ENCODE assay signal across 10 cellular contexts in genomic region chr19:9912551-9913236, GRCh38. TPM values are rescaled to one million over a fixed set of nuclear protein-coding genes. Genes with fewer than 3 reads are reported as not detected.
DNase-seq lines count a peak whose midpoint lies in the region; ATAC-seq and TF ChIP-seq lines count a peak whose summit lies in the region.
"Had no signal": no experiment of that assay in that cellular context is flagged by ENCODE, and none has a peak within 500 bp of the region (broad histone marks: within the 10 kb centered on the region; RNA-seq: fewer than 3 reads in every experiment).

No MANE protein-coding gene starts in this region.

- H3K27me3 ChIP-seq in A673 (replicated peaks; ENCODE audit: insufficient read depth, low read depth, low read length, poor library complexity), result no peaks in the 10 kb centered on the region
- H3K27me3 ChIP-seq in H9 (ENCODE audit: insufficient read depth, low read length), result no peaks in the 10 kb centered on the region
- H3K27me3 ChIP-seq in breast epithelium, result peaks cover 0 to 2% of the 10 kb centered on the region in 2 donors

- H3K27me3 Mint-ChIP-seq in H9 (ENCODE audit: low read depth), result no peaks in the 10 kb centered on the region; the same call in 1 of the 2 replicates
- peaks cover 13 to 34% (median 15%) of the 10 kb centered on the region in 5 donors for H3K27me3 Mint-ChIP-seq in naive thymus-derived CD8-positive, alpha-beta T cell

- ATAC-seq in naive thymus-derived CD8-positive, alpha-beta T cell, result no peak
- no peak for ATAC-seq in HG03175 (IDR thresholded peaks at IDR 0.05; ENCODE audit: unreplicated experiment)
- ATAC-seq in esophagus mucosa, result no peak

- no peak overlapping the region for H2BK5ac ChIP-seq in H9 (ENCODE audit: insufficient read length, low read length)

- H2BK15ac ChIP-seq in H9 (ENCODE audit: low read depth, low read length), result no peak overlapping the region

- no peak overlapping the region for H3T11ph ChIP-seq in H9 (ENCODE audit: low read length)

- no peak overlapping the region for H3K27ac Mint-ChIP-seq in H9
- peak overlapping the region in 6 of 10 donors; percentile 31 to 74 (median 60) for H3K27ac Mint-ChIP-seq in naive thymus-derived CD8-positive, alpha-beta T cell
- H3K27ac Mint-ChIP-seq: CD14-positive monocyte had no signal

- BruUV-seq in A673 (replicated peaks; lab: Mats Ljungman, UMichigan), result no TSS peak

- POLR2A ChIA-PET in A673 (lab: Charles Lee; ENCODE audit: low non-redundant PET), result no interaction called here
- POLR2A ChIA-PET in naive thymus-derived CD8-positive, alpha-beta T cell (lab: Charles Lee), result interaction anchor here (1.4 kb wide), 1 partner anchor 85 kb away, joined by 3 read pairs; the partner anchor contains the start of gene UBL5

- DNase-seq in A673 (ENCODE audit: low spot score) (no peak), H9 (no peak), breast epithelium (ENCODE audit: low spot score in 2 of 2) (no peak), hippocampal formation (lab: John Stamatoyannopoulos, UW) (no peak)
- DNase-seq in naive thymus-derived CD8-positive, alpha-beta T cell, result no peak
- DNase-seq in activated CD4-positive, alpha-beta T cell treated with anti-CD3 and anti-CD28 coated beads for 1 hour, result no peak
- DNase-seq: activated CD8-positive, alpha-beta memory T cell treated with anti-CD3 and anti-CD28 coated beads, Interleukin-2, amount 50 U/mL, for 48 hours had no signal

- H3K4me1 ChIP-seq in A673 (ENCODE audit: insufficient read depth, low read length, poor library complexity, severe bottlenecking) (peaks cover 18% of the 10 kb centered on the region), H9 (ENCODE audit: insufficient read depth, low read length) (no peaks in the 10 kb centered on the region; the same call in 1 of the 2 replicates), breast epithelium (no peaks in the 10 kb centered on the region)

- H3K4ac ChIP-seq in H9 (ENCODE audit: low read depth, low read length), result no peak overlapping the region

- TF ChIP-seq CTCF in A673 (conservative IDR thresholded peaks at IDR 0.05; ENCODE audit: low read depth, low read length), result no peak
- no peak for TF ChIP-seq CTCF in H9 (conservative IDR thresholded peaks at IDR 0.05)
- no peak for TF ChIP-seq CTCF in breast epithelium (IDR thresholded peaks at IDR 0.05)

- peaks cover 2% of the 10 kb centered on the region for H4K20me1 ChIP-seq in H9 (ENCODE audit: control insufficient read depth, insufficient read depth, insufficient read length)

- H3K9me3 ChIP-seq in A673 (ENCODE audit: low read depth, low read length, poor library complexity, severe bottlenecking) (no peaks in the 10 kb centered on the region), H9 (ENCODE audit: control insufficient read depth, low read depth, low read length) (no peaks in the 10 kb centered on the region), breast epithelium (no peaks in the 10 kb centered on the region)

- H2AFZ ChIP-seq in H9 (ENCODE audit: low read length), result no peak overlapping the region

- no peaks in the 10 kb centered on the region; the same call in 1 of the 2 replicates for H3K79me2 ChIP-seq in H9 (ENCODE audit: insufficient read depth, low read length)

- no peak overlapping the region; a peak in 1 of 5 replicates for H3K4me3 Mint-ChIP-seq in H9
- H3K4me3 Mint-ChIP-seq in naive thymus-derived CD8-positive, alpha-beta T cell, result peak overlapping the region in 3 of 10 donors; percentile 66 to 86 (median 71)
- H3K4me3 Mint-ChIP-seq: CD14-positive monocyte had no signal

- CTCF ChIA-PET in A673 (lab: Charles Lee), result no interaction called here

- no peak overlapping the region for H3K18ac ChIP-seq in H9 (ENCODE audit: insufficient read length, low read depth, low read length)

- intact Hi-C loops in A673 (cut with micrococcal nuclease; ENCODE audit: unreplicated experiment), result loop anchor here (5.0 kb wide), 1 partner anchor 65 kb away; no protein-coding TSS in a partner anchor
- intact Hi-C loops in breast epithelium (cut with DNase I; ENCODE audit: low total_unique reads), result no loop called here

- no peak overlapping the region for H2BK120ac ChIP-seq in H9 (ENCODE audit: low read depth, low read length, poor library complexity, severe bottlenecking)

- no peak overlapping the region for H3K56ac ChIP-seq in H9 (ENCODE audit: insufficient read length, low read depth, low read length)

- no peak overlapping the region for H3K9ac ChIP-seq in H9 (ENCODE audit: extremely low read depth, insufficient read length, low read length)

- H3K4me1 Mint-ChIP-seq in H9, result peaks cover 15 to 20% of the 10 kb centered on the region in 2 experiments
- peaks cover 3 to 12% (median 8%) of the 10 kb centered on the region in 4 donors for H3K4me1 Mint-ChIP-seq in naive thymus-derived CD8-positive, alpha-beta T cell

- no peak overlapping the region for H4K8ac ChIP-seq in H9 (replicated peaks; ENCODE audit: insufficient read length, low read depth, low read length)

- peak overlapping the region; percentile 64 for H3K4me2 ChIP-seq in H9 (ENCODE audit: insufficient read depth, insufficient read length, low read length)

- H2BK12ac ChIP-seq in H9 (ENCODE audit: insufficient read length, low read depth, low read length), result no peak overlapping the region

- WGBS in H9 (ENCODE audit: extremely low coverage, insufficient read length, low lambda C conversion rate), result no CpG with 5 or more reads among the region's 24 CpGs

- H3K4me3 ChIP-seq in A673 (ENCODE audit: low read depth, low read length, poor library complexity, severe bottlenecking), result peak overlapping the region; percentile 57
- peak overlapping the region in 2 of 3 donors; percentile 65 to 87 for H3K4me3 ChIP-seq in breast epithelium

- H3K9me3 Mint-ChIP-seq in H9, result no peaks in the 10 kb centered on the region; a peak in 1 of 5 replicates
- peaks cover 0 to 2% (median 0%) of the 10 kb centered on the region in 9 donors for H3K9me3 Mint-ChIP-seq in naive thymus-derived CD8-positive, alpha-beta T cell

- no peak overlapping the region for H3K23ac ChIP-seq in H9 (ENCODE audit: insufficient read length, low read depth, low read length)

- H3K23me2 ChIP-seq in H9 (ENCODE audit: insufficient read length, low read depth, low read length, poor library complexity, severe bottlenecking), result peaks cover 11% of the 10 kb centered on the region

- H3K27ac ChIP-seq in A673 (ENCODE audit: low read depth, low read length, poor library complexity, severe bottlenecking) (no peak overlapping the region), H9 (ENCODE audit: insufficient read length, low read depth, low read length) (no peak overlapping the region), breast epithelium (no peak overlapping the region)

- no peak overlapping the region for H4K5ac ChIP-seq in H9 (ENCODE audit: insufficient read length, low read depth, low read length)

- H3K36me3 ChIP-seq in A673 (ENCODE audit: insufficient read depth, low read length, poor library complexity, severe bottlenecking), result no peaks in the 10 kb centered on the region
- no peaks in the 10 kb centered on the region for H3K36me3 ChIP-seq in breast epithelium

- no peak overlapping the region for H2AK5ac ChIP-seq in H9 (ENCODE audit: insufficient read length, low read length)

- no peak overlapping the region for H3K14ac ChIP-seq in H9 (ENCODE audit: insufficient read depth, low read length)

- no peak for TF ChIP-seq POLR2A in breast epithelium (IDR thresholded peaks at IDR 0.05)

- peaks cover 2 to 8% (median 4%) of the 10 kb centered on the region in 3 experiments; a peak in 6 of 7 replicates for H3K36me3 Mint-ChIP-seq in H9 (ENCODE audit: insufficient read depth in 1 of 3, low read depth in 3 of 3)
- peaks cover 0 to 2% (median 0%) of the 10 kb centered on the region in 3 donors for H3K36me3 Mint-ChIP-seq in naive thymus-derived CD8-positive, alpha-beta T cell

- no peak overlapping the region for H2BK20ac ChIP-seq in H9 (ENCODE audit: low read depth, low read length, poor library complexity, severe bottlenecking)

- peaks cover 3% of the 10 kb centered on the region for H3K79me1 ChIP-seq in H9 (ENCODE audit: insufficient read depth, low read depth, low read length, poor library complexity, severe bottlenecking)

- H4K91ac ChIP-seq in H9 (ENCODE audit: insufficient read length, low read depth, low read length), result no peak overlapping the region

RNA-seq across cellular contexts. Expression of gene OLFM2, which starts 23.6 kb away (rescaled TPM):
- total RNA-seq in A673 (2021) (106 and 115 TPM in 2 replicates), H9 (2021) (75.6 and 76.5 TPM in 2 replicates), breast epithelium (10 to 100 TPM in 1 of 3 donors, 1 to 10 TPM in 2; 7.2 to 42.6 (median 8.8) TPM), esophagus mucosa (5.1 TPM)
- 10 to 100 TPM; 14.5 to 14.8 TPM for total RNA-seq in naive thymus-derived CD8-positive, alpha-beta T cell
- polyA plus RNA-seq in naive thymus-derived CD8-positive, alpha-beta T cell, result 10 to 100 TPM in 2 of 3 donors, 1 to 10 TPM in 1; 6.1 to 12.8 (median 11.2) TPM
- polyA plus RNA-seq: CD14-positive monocyte had no signal

Comparison
In these comparisons a context has a peak if more than half of its experiments do, and no peak if none do; other contexts are left out.
1. H3K27ac Mint-ChIP-seq: peak in naive thymus-derived CD8-positive, alpha-beta T cell (6 of 10); none in H9 (0 of 3).